Comparison of ENCODE assay signal across 5 cellular contexts in the genomic region with DNA sequence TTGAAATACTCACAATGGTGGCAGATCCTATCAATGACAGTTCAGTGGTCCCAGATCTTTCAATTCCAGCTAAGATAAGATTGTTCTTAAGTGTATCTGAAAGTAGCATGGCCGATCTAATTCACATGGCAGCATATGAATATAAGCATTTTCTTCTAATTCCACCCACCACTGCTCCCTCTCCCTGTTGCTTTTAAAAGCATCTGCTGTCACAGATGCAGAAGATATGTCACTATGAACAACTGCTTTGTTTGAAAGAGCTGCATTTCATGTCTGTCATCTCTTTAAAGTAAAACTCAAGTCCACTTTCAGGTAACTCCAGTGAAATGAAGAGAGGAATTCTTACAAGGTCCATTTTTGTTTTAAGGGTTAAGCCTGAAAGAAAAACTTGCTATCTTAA.
"Had no signal": no experiment of that assay in that cellular context is flagged by ENCODE, and none has a peak within 500 bp of the region (broad histone marks: within the 10 kb centered on the region; RNA-seq: fewer than 3 reads in every experiment).

No MANE protein-coding gene starts in this region.

- H3K4me3 Mint-ChIP-seq: IgD-negative memory B cell had no signal

- H3K4me1 Mint-ChIP-seq: IgD-negative memory B cell had no signal

- DNase-seq: IMR-90, KBM-7 had no signal

- H3K9me3 Mint-ChIP-seq: IgD-negative memory B cell had no signal

- H3K27ac ChIP-seq: HL-60 had no signal

- H3K27ac Mint-ChIP-seq: IgD-negative memory B cell had no signal

- H3K36me3 Mint-ChIP-seq: IgD-negative memory B cell had no signal

- H3K27me3 Mint-ChIP-seq: IgD-negative memory B cell had no signal

- H3K4me3 ChIP-seq: K562 had no signal
